In the genomic region with DNA sequence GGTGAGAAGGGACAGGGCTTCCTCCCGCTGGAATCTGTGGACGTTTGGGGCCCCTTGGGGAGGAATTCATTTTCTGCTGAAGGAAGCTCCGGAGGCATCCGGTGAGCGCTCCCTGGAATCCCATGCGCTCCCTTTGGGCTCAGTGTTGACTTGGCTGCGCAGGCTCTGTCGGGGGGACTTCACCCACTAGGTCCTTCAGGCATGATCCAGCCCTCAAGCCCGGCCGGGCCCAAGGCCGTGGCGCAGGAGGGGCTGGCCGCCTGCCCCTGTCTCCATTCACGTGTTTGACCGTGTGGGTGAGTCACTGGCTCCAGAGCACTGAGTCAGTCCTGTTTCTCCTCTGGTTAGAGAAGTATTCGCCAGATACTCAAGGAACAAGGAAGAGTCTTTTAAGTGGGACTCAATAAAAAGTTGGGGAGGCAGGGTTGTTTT, we compare ENCODE assay signal across 8 cellular contexts. TPM values are rescaled to one million over a fixed set of nuclear protein-coding genes. Genes with fewer than 3 reads are reported as not detected.
DNase-seq lines count a peak whose midpoint lies in the region; ATAC-seq and TF ChIP-seq lines count a peak whose summit lies in the region.

No MANE protein-coding gene starts in this region.

- H3K36me3 ChIP-seq in SK-N-SH (replicated peaks in 1 of 2; ENCODE audit: control insufficient read depth in 1 of 2, insufficient read depth in 2 of 2, low read length in 1 of 2) = peaks cover 0 to 18% of the 10 kb centered on the region in 2 experiments
- H3K36me3 ChIP-seq in upper lobe of left lung = no peaks in the 10 kb centered on the region

- peaks cover 97% of the 10 kb centered on the region for H3K79me2 ChIP-seq in SK-N-SH (ENCODE audit: insufficient read depth)

- CTCF ChIA-PET in SK-N-SH (lab: Yijun Ruan, JAX) = no interaction called here

- peaks cover 49% of the 10 kb centered on the region for H4K20me1 ChIP-seq in SK-N-SH (ENCODE audit: insufficient read depth)

- peak; percentile 80 for ATAC-seq in esophagus mucosa
- peak; percentile 83 to 88 for ATAC-seq in upper lobe of left lung (ENCODE audit: low FRiP score in 2 of 2)
- ATAC-seq in GM18520 (IDR thresholded peaks at IDR 0.05; ENCODE audit: unreplicated experiment) = no peak

- TF ChIP-seq RAD21 in SK-N-SH (IDR thresholded peaks at IDR 0.05; ENCODE audit: low read length) = no peak

- no peak for TF ChIP-seq CTCF in GM12864 (IDR thresholded peaks at IDR 0.05; ENCODE audit: low read depth, low read length, missing control alignments)
- TF ChIP-seq CTCF in SK-N-SH (IDR thresholded peaks at IDR 0.05) = no peak
- TF ChIP-seq CTCF in upper lobe of left lung (IDR thresholded peaks at IDR 0.05) = no peak

- peak in 1 of 4 donors; percentile 43 for TF ChIP-seq POLR2A in upper lobe of left lung (IDR thresholded peaks at IDR 0.05)

- H3K9me2 ChIP-seq in SK-N-SH = no peaks in the 10 kb centered on the region

- WGBS in SK-N-SH (ENCODE audit: low lambda C conversion rate) = 5% methylated on average over 11 of the region's 16 CpGs
- WGBS in upper lobe of left lung, 2 donors = 14 to 21% methylated on average over 4 to 16 of the region's 16 CpGs

- peaks cover 25% of the 10 kb centered on the region for H3F3A ChIP-seq in SK-N-SH (replicated peaks; ENCODE audit: insufficient read depth)

- H3K27me3 ChIP-seq in SK-N-SH (ENCODE audit: insufficient read depth) (no peaks in the 10 kb centered on the region), upper lobe of left lung (no peaks in the 10 kb centered on the region)

- DNase-seq in GM12864 (ENCODE audit: low read depth) = no peak
- DNase-seq in SK-N-SH = peak; percentile 65
- peak; percentile 31 for DNase-seq in midbrain (lab: John Stamatoyannopoulos, UW)
- peak; percentile 90 to 92 for DNase-seq in upper lobe of left lung
- no peak for DNase-seq in NCI-H1092 treated with DMSO at 0.1 percent for 48 hours (lab: John Stamatoyannopoulos, UW)
- DNase-seq in activated CD8-positive, alpha-beta memory T cell treated with anti-CD3 and anti-CD28 coated beads for 24 hours = no peak

- no peak overlapping the region for H2AFZ ChIP-seq in SK-N-SH (ENCODE audit: low read depth)

- H3K4me2 ChIP-seq in SK-N-SH = peak overlapping the region; percentile 95

- H3K9ac ChIP-seq in SK-N-SH = peak overlapping the region; percentile 97

- H3K9me3 ChIP-seq in SK-N-SH (no peaks in the 10 kb centered on the region), upper lobe of left lung (no peaks in the 10 kb centered on the region)

- peaks cover 11 to 17% of the 10 kb centered on the region in 2 experiments; a peak in 3 of 4 replicates for H3K4me1 ChIP-seq in SK-N-SH (ENCODE audit: control insufficient read depth in 1 of 2, insufficient read depth in 2 of 2, low read depth in 1 of 2, low read length in 1 of 2)
- H3K4me1 ChIP-seq in upper lobe of left lung = peaks cover 21 to 48% (median 32%) of the 10 kb centered on the region in 4 donors

- no peak; a peak in 1 of 4 replicates for TF ChIP-seq EP300 in SK-N-SH (IDR thresholded peaks at IDR 0.05; ENCODE audit: borderline replicate concordance in 1 of 2, low read depth in 1 of 2, low read length in 1 of 2)
- TF ChIP-seq EP300 in upper lobe of left lung (IDR thresholded peaks at IDR 0.05) = peak in 1 of 4 donors; percentile 29

- POLR2A ChIA-PET in SK-N-SH (lab: Yijun Ruan, JAX) = interaction anchor here (0.8 to 1.0 kb wide), 2 partner anchors 15 to 16 kb away, joined by 3 read pairs; no protein-coding TSS in a partner anchor

- H3K4me3 ChIP-seq in GM12864 (ENCODE audit: low read depth, low read length) (peak overlapping the region; percentile 65; the same call in 1 of the 2 replicates), SK-N-SH (ENCODE audit: low read depth in 2 of 2, low read length in 1 of 2) (peak overlapping the region; percentile 63 to 83), upper lobe of left lung (peak overlapping the region; percentile 78 to 98 (median 88))

- peak overlapping the region; percentile 13 to 89 for H3K27ac ChIP-seq in SK-N-SH (ENCODE audit: low read depth in 2 of 2, low read length in 1 of 2)
- H3K27ac ChIP-seq in upper lobe of left lung = peak overlapping the region; percentile 85 to 92 (median 86)

TF ChIP-seq in SK-N-SH, 30 proteins besides CTCF, POLR2A, EP300 and RAD21 (continues in another document):
- TF ChIP-seq, protein P1, sequence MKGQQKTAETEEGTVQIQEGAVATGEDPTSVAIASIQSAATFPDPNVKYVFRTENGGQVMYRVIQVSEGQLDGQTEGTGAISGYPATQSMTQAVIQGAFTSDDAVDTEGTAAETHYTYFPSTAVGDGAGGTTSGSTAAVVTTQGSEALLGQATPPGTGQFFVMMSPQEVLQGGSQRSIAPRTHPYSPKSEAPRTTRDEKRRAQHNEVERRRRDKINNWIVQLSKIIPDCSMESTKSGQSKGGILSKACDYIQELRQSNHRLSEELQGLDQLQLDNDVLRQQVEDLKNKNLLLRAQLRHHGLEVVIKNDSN (IDR thresholded peaks at IDR 0.05; ENCODE audit: borderline replicate concordance, low read depth) = 0 out of 2 replicates have a peak, but pooled peaks have one; percentile 58
- TF ChIP-seq FOXM1 (IDR thresholded peaks at IDR 0.05; ENCODE audit: low read depth) = no peak
- no peak for TF ChIP-seq USF2 (IDR thresholded peaks at IDR 0.05; ENCODE audit: borderline replicate concordance, low read depth, low read length)
- peak; percentile 48; the same call in 1 of the 2 replicates for TF ChIP-seq TAF1 (IDR thresholded peaks at IDR 0.05; ENCODE audit: borderline replicate concordance, low read depth, low read length)
- TF ChIP-seq TCF12 (IDR thresholded peaks at IDR 0.05) = peak; percentile 57
- peak; percentile 43; the same call in 1 of the 2 replicates for TF ChIP-seq ELF1 (IDR thresholded peaks at IDR 0.05)
- no peak for TF ChIP-seq FOXJ3 (CRISPR knock-in tag; IDR thresholded peaks at IDR 0.05)
- TF ChIP-seq RCOR1 (IDR thresholded peaks at IDR 0.05; ENCODE audit: low read length) = no peak
- peak; percentile 46; the same call in 1 of the 2 replicates for TF ChIP-seq POLR2AphosphoS5 (IDR thresholded peaks at IDR 0.05; ENCODE audit: low read depth, low read length)
- TF ChIP-seq FOSL2 (IDR thresholded peaks at IDR 0.05; ENCODE audit: borderline replicate concordance, low read depth) = peak; percentile 95
- TF ChIP-seq NFIC (IDR thresholded peaks at IDR 0.05; ENCODE audit: borderline replicate concordance) = peak; percentile 16; the same call in 1 of the 2 replicates
- TF ChIP-seq, protein P2, sequence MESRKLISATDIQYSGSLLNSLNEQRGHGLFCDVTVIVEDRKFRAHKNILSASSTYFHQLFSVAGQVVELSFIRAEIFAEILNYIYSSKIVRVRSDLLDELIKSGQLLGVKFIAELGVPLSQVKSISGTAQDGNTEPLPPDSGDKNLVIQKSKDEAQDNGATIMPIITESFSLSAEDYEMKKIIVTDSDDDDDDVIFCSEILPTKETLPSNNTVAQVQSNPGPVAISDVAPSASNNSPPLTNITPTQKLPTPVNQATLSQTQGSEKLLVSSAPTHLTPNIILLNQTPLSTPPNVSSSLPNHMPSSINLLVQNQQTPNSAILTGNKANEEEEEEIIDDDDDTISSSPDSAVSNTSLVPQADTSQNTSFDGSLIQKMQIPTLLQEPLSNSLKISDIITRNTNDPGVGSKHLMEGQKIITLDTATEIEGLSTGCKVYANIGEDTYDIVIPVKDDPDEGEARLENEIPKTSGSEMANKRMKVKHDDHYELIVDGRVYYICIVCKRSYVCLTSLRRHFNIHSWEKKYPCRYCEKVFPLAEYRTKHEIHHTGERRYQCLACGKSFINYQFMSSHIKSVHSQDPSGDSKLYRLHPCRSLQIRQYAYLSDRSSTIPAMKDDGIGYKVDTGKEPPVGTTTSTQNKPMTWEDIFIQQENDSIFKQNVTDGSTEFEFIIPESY (IDR thresholded peaks at IDR 0.05; ENCODE audit: borderline replicate concordance, low read depth) = no peak
- TF ChIP-seq, protein P3, sequence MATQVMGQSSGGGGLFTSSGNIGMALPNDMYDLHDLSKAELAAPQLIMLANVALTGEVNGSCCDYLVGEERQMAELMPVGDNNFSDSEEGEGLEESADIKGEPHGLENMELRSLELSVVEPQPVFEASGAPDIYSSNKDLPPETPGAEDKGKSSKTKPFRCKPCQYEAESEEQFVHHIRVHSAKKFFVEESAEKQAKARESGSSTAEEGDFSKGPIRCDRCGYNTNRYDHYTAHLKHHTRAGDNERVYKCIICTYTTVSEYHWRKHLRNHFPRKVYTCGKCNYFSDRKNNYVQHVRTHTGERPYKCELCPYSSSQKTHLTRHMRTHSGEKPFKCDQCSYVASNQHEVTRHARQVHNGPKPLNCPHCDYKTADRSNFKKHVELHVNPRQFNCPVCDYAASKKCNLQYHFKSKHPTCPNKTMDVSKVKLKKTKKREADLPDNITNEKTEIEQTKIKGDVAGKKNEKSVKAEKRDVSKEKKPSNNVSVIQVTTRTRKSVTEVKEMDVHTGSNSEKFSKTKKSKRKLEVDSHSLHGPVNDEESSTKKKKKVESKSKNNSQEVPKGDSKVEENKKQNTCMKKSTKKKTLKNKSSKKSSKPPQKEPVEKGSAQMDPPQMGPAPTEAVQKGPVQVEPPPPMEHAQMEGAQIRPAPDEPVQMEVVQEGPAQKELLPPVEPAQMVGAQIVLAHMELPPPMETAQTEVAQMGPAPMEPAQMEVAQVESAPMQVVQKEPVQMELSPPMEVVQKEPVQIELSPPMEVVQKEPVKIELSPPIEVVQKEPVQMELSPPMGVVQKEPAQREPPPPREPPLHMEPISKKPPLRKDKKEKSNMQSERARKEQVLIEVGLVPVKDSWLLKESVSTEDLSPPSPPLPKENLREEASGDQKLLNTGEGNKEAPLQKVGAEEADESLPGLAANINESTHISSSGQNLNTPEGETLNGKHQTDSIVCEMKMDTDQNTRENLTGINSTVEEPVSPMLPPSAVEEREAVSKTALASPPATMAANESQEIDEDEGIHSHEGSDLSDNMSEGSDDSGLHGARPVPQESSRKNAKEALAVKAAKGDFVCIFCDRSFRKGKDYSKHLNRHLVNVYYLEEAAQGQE (IDR thresholded peaks at IDR 0.05; ENCODE audit: low read depth, low read length) = no peak

RNA-seq across cellular contexts. Expression of gene CTTN, which starts 1.4 kb away (rescaled TPM):
- polyA plus RNA-seq in SK-N-SH (2012; rRNA removed) = 243 and 286 TPM in 2 replicates
- 155 and 160 TPM in 2 replicates for polyA plus RNA-seq in SK-N-SH (2012; cell fraction: cytosol; rRNA removed)
- 884 and 923 TPM in 2 replicates for polyA plus RNA-seq in SK-N-SH (2012; cell fraction: nucleus; rRNA removed)
- total RNA-seq in esophagus mucosa (173 TPM), upper lobe of left lung (100 to 1,000 TPM; 175 to 413 (median 218) TPM)

Comparison
In these comparisons a context has a peak if more than half of its experiments do, and no peak if none do; other contexts are left out.
1. DNase-seq: peak in SK-N-SH (single experiment), midbrain (single experiment) and upper lobe of left lung (2 of 2); none in GM12864 (single experiment), NCI-H1092 treated with DMSO at 0.1 percent for 48 hours (single experiment) and activated CD8-positive, alpha-beta memory T cell treated with anti-CD3 and anti-CD28 coated beads for 24 hours (single experiment).
2. Peak in every context shown above with its lines, with median percentiles within 50 percentile points of each other: H3K4me3 ChIP-seq.